8 cellular contexts compared by ENCODE assay signal in the genomic region with DNA sequence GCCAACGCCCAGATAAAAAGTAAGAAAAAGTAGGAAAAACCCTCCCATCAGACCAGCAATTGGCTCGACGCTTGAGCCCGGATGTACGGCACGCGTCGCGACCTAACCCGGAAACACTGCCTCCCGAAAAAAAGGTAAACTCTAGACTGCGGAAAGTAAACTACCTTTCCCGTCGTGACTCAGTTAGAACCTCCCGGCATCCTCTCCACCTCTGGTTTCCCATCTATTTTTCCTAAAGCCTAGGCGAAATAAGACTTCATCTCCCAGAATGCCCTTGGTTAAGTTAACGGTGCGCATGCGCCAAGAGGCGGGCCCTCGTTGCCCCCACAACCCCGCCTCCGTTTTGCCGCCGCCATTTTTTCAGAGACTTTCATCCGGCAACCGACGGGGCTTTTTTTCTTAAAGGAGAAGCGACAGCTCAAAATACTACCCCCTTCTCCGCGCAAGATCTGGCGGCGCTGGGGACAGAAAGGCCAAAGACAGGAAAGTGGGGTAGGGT. TPM values are rescaled to one million over a fixed set of nuclear protein-coding genes. Genes with fewer than 3 reads are reported as not detected.
A peak's percentile ranks its signal among the peaks of the same experiment; 100 is the strongest.
DNase-seq lines count a peak whose midpoint lies in the region; ATAC-seq and TF ChIP-seq lines count a peak whose summit lies in the region.

No MANE protein-coding gene starts in this region.

- H3K4me3 ChIP-seq in PC-3 (ENCODE audit: low read length): peak overlapping the region; percentile 80
- peak overlapping the region; percentile 100 for H3K4me3 ChIP-seq in mucosa of descending colon

- in situ Hi-C loops in KBM-7 (cut with MboI; ENCODE audit: low pct_unique_long_range_greater_than_20kb, low sequenced_read_pairs): no loop called here

- peaks cover 66% of the 10 kb centered on the region for H3K79me2 ChIP-seq in PC-3 (ENCODE audit: low read length)

- TF ChIP-seq POLR2A in erythroblast (IDR thresholded peaks at IDR 0.05; ENCODE audit: low read length): peak; percentile 83

- CTCF ChIA-PET in PC-3 (lab: Charles Lee): interaction anchor here (0.6 kb wide), 1 partner anchor 423 kb away, joined by 8 read pairs; no protein-coding TSS in a partner anchor

- no peaks in the 10 kb centered on the region for H3K36me3 ChIP-seq in ES-I3 (ENCODE audit: insufficient read depth, low read length)
- peaks cover 4% of the 10 kb centered on the region; the same call in 1 of the 2 replicates for H3K36me3 ChIP-seq in PC-3 (ENCODE audit: low read depth, low read length)
- no peaks in the 10 kb centered on the region for H3K36me3 ChIP-seq in mucosa of descending colon (ENCODE audit: low read depth)

- no peaks in the 10 kb centered on the region for H3K9me3 ChIP-seq in ES-I3 (ENCODE audit: control insufficient read depth, insufficient read depth, low read length)
- H3K9me3 ChIP-seq in PC-3 (ENCODE audit: low read length): no peaks in the 10 kb centered on the region
- no peaks in the 10 kb centered on the region for H3K9me3 ChIP-seq in mucosa of descending colon

- no TSS peak for BruUV-seq in PC-3 (replicated peaks; lab: Mats Ljungman, UMichigan)

- peak; percentile 53 for ATAC-seq in PC-3
- peak; percentile 76 for ATAC-seq in mucosa of descending colon
- ATAC-seq in GM21367 (IDR thresholded peaks at IDR 0.05; ENCODE audit: unreplicated experiment): no peak

- H3K27ac ChIP-seq in PC-3 (ENCODE audit: low read length): peak overlapping the region; percentile 97

- DNase-seq in KBM-7 (peak; percentile 96), PC-3 (peak; percentile 99), erythroblast (lab: John Stamatoyannopoulos, UW) (peak; percentile 97 to 99), mucosa of descending colon (peak; percentile 93 to 94 (median 94))
- peak; percentile 93 to 94 for DNase-seq in activated T-cell treated with anti-CD3 and anti-CD28 coated beads, Interleukin-2, amount 50 U/mL, for 48 hours
- DNase-seq in stimulated activated CD8-positive, alpha-beta memory T cell treated with anti-CD3 and anti-CD28 coated beads, Interleukin-4, amount 100 ng/mL, for 1 hour (ENCODE audit: low read depth in 2 of 2, low spot score in 1 of 2): peak; percentile 78 to 88

- H3K4me2 ChIP-seq in PC-3 (ENCODE audit: low read length): peak overlapping the region; percentile 92

- peaks cover 20% of the 10 kb centered on the region for H3F3A ChIP-seq in PC-3 (ENCODE audit: low read length, unreplicated experiment)

- no peak for TF ChIP-seq CTCF in PC-3 (conservative IDR thresholded peaks at IDR 0.05; ENCODE audit: low read depth, low read length)
- no peak for TF ChIP-seq CTCF in mucosa of descending colon (IDR thresholded peaks at IDR 0.05)

- H3K27me3 ChIP-seq in PC-3 (ENCODE audit: low read length): no peaks in the 10 kb centered on the region

- peaks cover 33% of the 10 kb centered on the region for H4K20me1 ChIP-seq in PC-3 (ENCODE audit: low read length)

- intact Hi-C loops in PC-3 (cut with micrococcal nuclease) (loop anchor here (1.0 to 5.0 kb wide), 5 partner anchors 186 to 1256 kb away; partner anchors contain the start of genes FAM111A, MED19, TMX2 and TNKS1BP1), mucosa of descending colon (cut with DNase I, micrococcal nuclease) (no loop called here)

- H2AFZ ChIP-seq in PC-3 (ENCODE audit: low read length): peak overlapping the region; percentile 79

- POLR2A ChIA-PET in PC-3 (lab: Charles Lee; ENCODE audit: unreplicated experiment): no interaction called here

- H3K9ac ChIP-seq in ES-I3 (ENCODE audit: low read depth, low read length) (peak overlapping the region; percentile 91), PC-3 (ENCODE audit: low read length) (peak overlapping the region; percentile 99)

- no peaks in the 10 kb centered on the region for H3K9me2 ChIP-seq in PC-3 (replicated peaks; ENCODE audit: low read length)

- H3K4me1 ChIP-seq in ES-I3 (ENCODE audit: insufficient read depth, low read length) (no peaks in the 10 kb centered on the region), PC-3 (ENCODE audit: insufficient read depth, low read length) (peaks cover 67% of the 10 kb centered on the region), mucosa of descending colon (ENCODE audit: low read depth) (peaks cover 48% of the 10 kb centered on the region)

RNA-seq across cellular contexts. Expression of gene ZFP91, which starts 0.7 kb away (rescaled TPM):
- total RNA-seq in PC-3 (2014; rRNA removed): 56.2 and 71.9 TPM in 2 replicates
- 10 to 100 TPM; 70.0 to 93.9 (median 75.3) TPM for total RNA-seq in mucosa of descending colon

RNA-seq across cellular contexts. Expression of gene LPXN, which starts 2.5 kb away (rescaled TPM):
- total RNA-seq in PC-3 (2014; rRNA removed) (12.1 and 20.2 TPM in 2 replicates), mucosa of descending colon (10 to 100 TPM; 10.7 to 20.1 (median 12.7) TPM)

RNA-seq across cellular contexts. Expression of gene CNTF, which starts 44.3 kb away (rescaled TPM):
- total RNA-seq in PC-3 (2014; rRNA removed): 1.6 and 2.8 TPM in 2 replicates
- total RNA-seq in mucosa of descending colon: 1 to 10 TPM; 2.0 to 2.6 (median 2.5) TPM
